ENCODE assay signal across 8 cellular contexts in the genomic region with DNA sequence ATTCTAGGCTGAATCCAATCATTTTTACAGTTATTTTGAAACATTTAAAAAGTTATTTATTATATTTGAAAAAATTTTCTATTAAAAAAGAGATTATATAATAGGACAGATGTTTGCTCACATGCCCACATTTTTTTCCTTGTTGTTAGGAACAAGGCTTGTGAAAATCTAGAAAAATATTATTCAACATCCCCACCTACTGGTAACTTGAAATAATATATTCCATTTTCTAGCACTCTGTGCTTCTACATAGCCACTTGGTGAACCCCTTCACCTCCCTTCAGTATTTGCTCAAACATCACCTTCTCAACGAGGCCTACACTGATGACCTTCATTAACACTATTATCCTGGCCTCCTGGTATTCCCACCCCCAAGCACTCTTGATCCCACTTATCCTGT. TPM values are rescaled to one million over a fixed set of nuclear protein-coding genes. Genes with fewer than 3 reads are reported as not detected.
DNase-seq lines count a peak whose midpoint lies in the region; FAIRE-seq and TF ChIP-seq lines count a peak whose summit lies in the region.

No MANE protein-coding gene starts in this region.

- H3K4me3 ChIP-seq in LNCaP clone FGC (ENCODE audit: low read depth, low read length) (no peak overlapping the region), kidney (ENCODE audit: low read length in 2 of 2) (no peak overlapping the region), suprapubic skin (no peak overlapping the region)

- H3K9me3 ChIP-seq in kidney (ENCODE audit: control insufficient read depth in 1 of 2, low read length in 2 of 2) (no peaks in the 10 kb centered on the region), suprapubic skin (no peaks in the 10 kb centered on the region)

- no peak overlapping the region for H3K9ac ChIP-seq in kidney (ENCODE audit: low read length in 2 of 2)

- DNase-seq in SHP77 (lab: John Stamatoyannopoulos, UW) (peak; percentile 10 to 25), SHP77 treated with DMSO at 0.1 percent for 48 hours (lab: John Stamatoyannopoulos, UW) (no peak), LNCaP clone FGC (ENCODE audit: low read depth) (peak; percentile 27), kidney (no peak), suprapubic skin (ENCODE audit: low spot score in 2 of 2) (no peak), KG1 (lab: John Stamatoyannopoulos, UW) (no peak)
- no peak for DNase-seq in stimulated activated CD4-positive, alpha-beta T cell treated with anti-CD3 and anti-CD28 coated beads, Interleukin-2, amount 100 ng/mL, for 24 hours

- no peak for TF ChIP-seq POLR2A in suprapubic skin (IDR thresholded peaks at IDR 0.05)

- H3K4me1 ChIP-seq in kidney (ENCODE audit: control insufficient read depth in 1 of 2, insufficient read depth in 1 of 2, low read depth in 1 of 2, low read length in 2 of 2) (no peaks in the 10 kb centered on the region), suprapubic skin (no peaks in the 10 kb centered on the region)

- TF ChIP-seq CTCF in LNCaP clone FGC (IDR thresholded peaks at IDR 0.05; ENCODE audit: control insufficient read depth, extremely low read depth, insufficient read depth) (peak; percentile 36), kidney (IDR thresholded peaks at IDR 0.05; ENCODE audit: borderline replicate concordance, extremely low read depth, insufficient read depth) (peak; percentile 9), suprapubic skin (IDR thresholded peaks at IDR 0.05) (no peak)

- no peaks in the 10 kb centered on the region for H3K27me3 ChIP-seq in suprapubic skin

- FAIRE-seq in TTC549 (lab: Jason Lieb, UNC) (peak; percentile 90), kidney (lab: Jason Lieb, UNC) (peak; percentile 91)

- no peaks in the 10 kb centered on the region for H3K36me3 ChIP-seq in kidney (ENCODE audit: control insufficient read depth in 1 of 2, insufficient read depth in 2 of 2, low read length in 2 of 2)
- no peaks in the 10 kb centered on the region for H3K36me3 ChIP-seq in suprapubic skin

- WGBS in suprapubic skin: 7% methylated on average over 1 of the region's 1 CpG

- TF ChIP-seq EP300 in suprapubic skin (IDR thresholded peaks at IDR 0.05): no peak

- intact Hi-C loops in kidney (cut with DNase I): no loop called here

- H3K27ac ChIP-seq in kidney (ENCODE audit: low read depth in 2 of 2, low read length in 2 of 2): no peak overlapping the region
- H3K27ac ChIP-seq in suprapubic skin: no peak overlapping the region

RNA-seq across cellular contexts. Expression of gene GPRC6A, which starts 18.4 kb away (rescaled TPM):
- total RNA-seq in kidney: not detected
- polyA plus RNA-seq in kidney (ENCODE audit: insufficient read depth, low read depth, low replicate concordance): 0.73 TPM
- total RNA-seq in suprapubic skin: not detected

RNA-seq across cellular contexts. Expression of gene RFX6, which starts 29.8 kb away (rescaled TPM):
- total RNA-seq in kidney (not detected), suprapubic skin (not detected)
- not detected for polyA plus RNA-seq in kidney (ENCODE audit: insufficient read depth, low read depth, low replicate concordance)

Comparison
In these comparisons a context has a peak if more than half of its experiments do, and no peak if none do; other contexts are left out.
1. DNase-seq: peak in SHP77 (2 of 2) and LNCaP clone FGC (single experiment); none in SHP77 treated with DMSO at 0.1 percent for 48 hours (single experiment), kidney (single experiment), suprapubic skin (0 of 2), KG1 (single experiment) and stimulated activated CD4-positive, alpha-beta T cell treated with anti-CD3 and anti-CD28 coated beads, Interleukin-2, amount 100 ng/mL, for 24 hours (0 of 2).
2. CTCF ChIP-seq: peak in LNCaP clone FGC (single experiment) and kidney (single experiment); none in suprapubic skin (0 of 2).